8 cellular contexts compared by ENCODE assay signal in the genomic region with DNA sequence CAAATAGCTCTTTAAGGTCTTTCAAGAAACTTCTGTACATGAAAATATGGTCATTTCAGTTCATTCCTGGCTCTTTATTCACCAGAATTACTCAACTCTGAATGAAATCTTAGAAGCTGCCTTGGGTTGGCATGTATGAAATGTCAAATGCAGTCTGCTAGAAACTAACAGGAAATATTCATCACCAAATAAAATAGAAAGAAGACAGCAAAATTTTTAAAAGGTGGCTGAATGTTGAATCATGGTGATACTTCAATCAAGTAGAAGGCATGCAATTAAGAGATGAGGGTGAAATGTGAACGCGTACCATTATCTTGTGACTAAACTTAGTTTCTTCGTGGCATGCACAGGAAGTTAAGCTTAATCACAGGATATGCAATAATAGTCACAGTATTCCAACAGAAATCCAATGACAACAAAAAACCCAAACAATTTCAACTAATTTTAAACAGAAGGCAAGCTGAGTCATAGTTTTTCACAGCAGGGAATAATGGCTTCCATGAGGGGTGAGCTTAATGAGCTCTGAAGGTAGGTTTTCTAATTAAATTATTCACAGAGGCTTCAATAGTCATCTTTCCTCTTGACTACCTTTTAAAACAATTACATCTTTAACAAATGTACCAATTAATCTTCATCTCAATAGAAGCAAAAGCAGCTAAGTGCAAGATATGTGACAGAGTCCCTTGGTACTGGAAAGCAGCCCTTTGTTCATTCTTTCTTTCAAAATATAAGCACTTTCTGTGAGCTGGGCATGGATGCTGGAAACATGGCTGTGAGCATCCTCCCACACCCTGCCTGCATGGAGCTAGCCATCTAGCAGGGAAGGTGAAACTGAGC. TPM values are rescaled to one million over a fixed set of nuclear protein-coding genes. Genes with fewer than 3 reads are reported as not detected.
A peak's percentile ranks its signal among the peaks of the same experiment; 100 is the strongest.
DNase-seq lines count a peak whose midpoint lies in the region; ATAC-seq, FAIRE-seq and TF ChIP-seq lines count a peak whose summit lies in the region.
"Had no signal": no experiment of that assay in that cellular context is flagged by ENCODE, and none has a peak within 500 bp of the region (broad histone marks: within the 10 kb centered on the region; RNA-seq: fewer than 3 reads in every experiment).

No MANE protein-coding gene starts in this region.

- H3K9me2 ChIP-seq in HCT116 (ENCODE audit: insufficient read depth), result no peaks in the 10 kb centered on the region

- intact Hi-C loops in HCT116 (cut with micrococcal nuclease) (no loop called here), sciatic nerve (cut with DNase I) (no loop called here)

- POLR2A ChIA-PET in HCT116 (lab: Charles Lee), result no interaction called here

- TF ChIP-seq CTCF in HCT116 (IDR thresholded peaks at IDR 0.05 in 2 of 3, conservative IDR thresholded peaks at IDR 0.05 in 1 of 3; ENCODE audit: borderline replicate concordance in 1 of 3, insufficient read depth in 1 of 3, low read depth in 2 of 3, low read length in 2 of 3) (no peak), fibroblast of lung (conservative IDR thresholded peaks at IDR 0.05 in 1 of 2, IDR thresholded peaks at IDR 0.05 in 1 of 2; ENCODE audit: low read depth in 1 of 2, low read length in 2 of 2) (no peak)

- peak; percentile 38 for ATAC-seq in HCT116
- no peak for ATAC-seq in sciatic nerve
- ATAC-seq in GM19455 (IDR thresholded peaks at IDR 0.05; ENCODE audit: unreplicated experiment), result no peak

- no peaks in the 10 kb centered on the region for H3K36me3 ChIP-seq in HCT116 (ENCODE audit: control insufficient read depth in 1 of 2, insufficient read depth in 2 of 2, low read length in 2 of 2)
- no peaks in the 10 kb centered on the region for H3K36me3 ChIP-seq in fibroblast of lung (ENCODE audit: control insufficient read depth, insufficient read depth, low read length)
- no peaks in the 10 kb centered on the region for H3K36me3 ChIP-seq in skeletal muscle satellite cell (ENCODE audit: insufficient read depth, low read length)
- H3K36me3 ChIP-seq: vagina had no signal

- H3K9me3 ChIP-seq in HCT116 (ENCODE audit: control insufficient read depth in 1 of 2, insufficient read depth in 1 of 2, low read depth in 1 of 2, low read length in 2 of 2), result no peaks in the 10 kb centered on the region
- H3K9me3 ChIP-seq in fibroblast of lung (ENCODE audit: control insufficient read depth, insufficient read depth, low read depth, low read length), result no peaks in the 10 kb centered on the region
- no peaks in the 10 kb centered on the region for H3K9me3 ChIP-seq in skeletal muscle satellite cell (replicated peaks; ENCODE audit: low read length)
- H3K9me3 ChIP-seq: vagina had no signal

- H3K27me3 ChIP-seq in HCT116 (ENCODE audit: insufficient read depth, low read length) (no peaks in the 10 kb centered on the region), fibroblast of lung (ENCODE audit: control insufficient read depth, insufficient read depth, low read length) (no peaks in the 10 kb centered on the region), skeletal muscle satellite cell (ENCODE audit: control insufficient read depth, insufficient read depth, low read length) (no peaks in the 10 kb centered on the region)
- H3K27me3 ChIP-seq: vagina had no signal

- H3K9ac ChIP-seq in HCT116 (ENCODE audit: low read length) (no peak overlapping the region), fibroblast of lung (ENCODE audit: insufficient read depth, low read length) (peak overlapping the region; percentile 1), skeletal muscle satellite cell (ENCODE audit: low read depth, low read length) (peak overlapping the region; percentile 63)

- no peak for TF ChIP-seq RAD21 in HCT116 (IDR thresholded peaks at IDR 0.05; ENCODE audit: low read depth)

- H3K4me2 ChIP-seq in HCT116 (ENCODE audit: low read length) (peak overlapping the region; percentile 47), fibroblast of lung (ENCODE audit: extremely low read depth, insufficient read depth, low read length) (peak overlapping the region; percentile 69), skeletal muscle satellite cell (ENCODE audit: low read length) (peak overlapping the region; percentile 71)

- CTCF ChIA-PET in HCT116 (lab: Charles Lee), result no interaction called here

- H3K27ac ChIP-seq in HCT116 (ENCODE audit: low read depth, low read length), result peak overlapping the region; percentile 20; the same call in 1 of the 2 replicates
- H3K27ac ChIP-seq in fibroblast of lung (ENCODE audit: insufficient read depth, low read length), result peak overlapping the region; percentile 88
- H3K27ac ChIP-seq: vagina had no signal

- no peaks in the 10 kb centered on the region for H4K20me1 ChIP-seq in HCT116 (ENCODE audit: insufficient read depth)
- no peaks in the 10 kb centered on the region for H4K20me1 ChIP-seq in fibroblast of lung (ENCODE audit: control insufficient read depth, extremely low read depth, insufficient read depth, low read length)

- FAIRE-seq in RCC 7860 (lab: Jason Lieb, UNC), result no peak

- no peak for TF ChIP-seq POLR2A in HCT116 (IDR thresholded peaks at IDR 0.05; ENCODE audit: borderline replicate concordance, extremely low read depth, insufficient read depth, insufficient read length)

- H3K79me2 ChIP-seq in HCT116 (ENCODE audit: insufficient read depth, low read length) (peaks cover 6% of the 10 kb centered on the region; the same call in 1 of the 2 replicates), fibroblast of lung (ENCODE audit: control insufficient read depth, insufficient read depth, low read length) (peaks cover 23% of the 10 kb centered on the region)

- H3K4me1 ChIP-seq in HCT116 (ENCODE audit: control insufficient read depth in 1 of 2, insufficient read depth in 2 of 2, low read length in 2 of 2) (peaks cover 9 to 17% of the 10 kb centered on the region in 2 experiments), fibroblast of lung (ENCODE audit: control insufficient read depth, extremely low read depth, insufficient read depth, low read length) (peaks cover 12% of the 10 kb centered on the region), skeletal muscle satellite cell (ENCODE audit: control insufficient read depth, insufficient read depth, low read length) (peaks cover 30% of the 10 kb centered on the region)

- H2AFZ ChIP-seq in HCT116 (ENCODE audit: low read depth, low read length, poor library complexity, severe bottlenecking) (no peak overlapping the region), fibroblast of lung (ENCODE audit: low read length) (no peak overlapping the region)

- BruUV-seq in HCT116 (replicated peaks; lab: Mats Ljungman, UMichigan), result no TSS peak

- H3K4me3 ChIP-seq in HCT116 (replicated peaks in 1 of 2; ENCODE audit: low read depth in 1 of 2, low read length in 2 of 2), result peak overlapping the region in 1 of 2 experiments; percentile 23; a peak in 2 of 4 replicates
- H3K4me3 ChIP-seq in fibroblast of lung (replicated peaks in 1 of 4; ENCODE audit: control extremely low read depth in 1 of 4, insufficient read depth in 1 of 4, low read depth in 3 of 4, low read length in 4 of 4), result peak overlapping the region in 3 of 4 experiments; percentile 9 to 48 (median 30)
- peak overlapping the region; percentile 43 for H3K4me3 ChIP-seq in skeletal muscle satellite cell (ENCODE audit: low read length)
- H3K4me3 ChIP-seq: vagina had no signal

- RAD21 ChIA-PET in HCT116 (lab: Charles Lee; ENCODE audit: low non-redundant PET in 1 of 2, low total read pairs in 2 of 2, uncharacterized antibody in 2 of 2, unreplicated experiment in 2 of 2), result no interaction called here

- DNase-seq in HCT116 (ENCODE audit: low read depth, low spot score), result peak; percentile 26
- DNase-seq in RCC 7860 (ENCODE audit: low spot score), result peak; percentile 56
- peak; percentile 82 to 89 for DNase-seq in fibroblast of lung (ENCODE audit: low read depth in 2 of 2)
- DNase-seq in GF-D8 (lab: John Stamatoyannopoulos, UW), result no peak
- no peak for DNase-seq in sciatic nerve (ENCODE audit: low spot score)

TF ChIP-seq in HCT116, 20 proteins besides CTCF, POLR2A, EP300 and RAD21 (continues in another document):
- TF ChIP-seq, protein P1, sequence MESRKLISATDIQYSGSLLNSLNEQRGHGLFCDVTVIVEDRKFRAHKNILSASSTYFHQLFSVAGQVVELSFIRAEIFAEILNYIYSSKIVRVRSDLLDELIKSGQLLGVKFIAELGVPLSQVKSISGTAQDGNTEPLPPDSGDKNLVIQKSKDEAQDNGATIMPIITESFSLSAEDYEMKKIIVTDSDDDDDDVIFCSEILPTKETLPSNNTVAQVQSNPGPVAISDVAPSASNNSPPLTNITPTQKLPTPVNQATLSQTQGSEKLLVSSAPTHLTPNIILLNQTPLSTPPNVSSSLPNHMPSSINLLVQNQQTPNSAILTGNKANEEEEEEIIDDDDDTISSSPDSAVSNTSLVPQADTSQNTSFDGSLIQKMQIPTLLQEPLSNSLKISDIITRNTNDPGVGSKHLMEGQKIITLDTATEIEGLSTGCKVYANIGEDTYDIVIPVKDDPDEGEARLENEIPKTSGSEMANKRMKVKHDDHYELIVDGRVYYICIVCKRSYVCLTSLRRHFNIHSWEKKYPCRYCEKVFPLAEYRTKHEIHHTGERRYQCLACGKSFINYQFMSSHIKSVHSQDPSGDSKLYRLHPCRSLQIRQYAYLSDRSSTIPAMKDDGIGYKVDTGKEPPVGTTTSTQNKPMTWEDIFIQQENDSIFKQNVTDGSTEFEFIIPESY (IDR thresholded peaks at IDR 0.05; ENCODE audit: extremely low read depth, insufficient replicate concordance, low read length), result no peak
- TF ChIP-seq TCF7L2 (IDR thresholded peaks at IDR 0.05; ENCODE audit: borderline replicate concordance, extremely low read depth, insufficient read depth, insufficient read length), result no peak
- no peak for TF ChIP-seq CBX3 (IDR thresholded peaks at IDR 0.05; ENCODE audit: low read depth)
- 0 out of 2 replicates have a peak, but pooled peaks have one; percentile 17 for TF ChIP-seq SP1 (IDR thresholded peaks at IDR 0.05; ENCODE audit: low read depth)
- peak; percentile 6; the same call in 1 of the 2 replicates for TF ChIP-seq FOSL1 (IDR thresholded peaks at IDR 0.05; ENCODE audit: low read depth)
- no peak for TF ChIP-seq POLR2AphosphoS5 (IDR thresholded peaks at IDR 0.05; ENCODE audit: low read depth, low read length)
- TF ChIP-seq CEBPB (IDR thresholded peaks at IDR 0.05; ENCODE audit: low read depth), result no peak
- no peak for TF ChIP-seq YY1 (IDR thresholded peaks at IDR 0.05; ENCODE audit: extremely low read depth, insufficient replicate concordance, low read depth, low read length)

RNA-seq across cellular contexts. Expression of a gene that starts 44.5 kb away (rescaled TPM):
- total RNA-seq in HCT116 (2021; ENCODE audit: unreplicated experiment), result 13.6 TPM
- 5.5 and 6.5 TPM in 2 replicates for polyA plus RNA-seq in HCT116 (2012)
- total RNA-seq in fibroblast of lung, result 12.3 and 23.1 TPM in 2 replicates
- polyA plus RNA-seq in fibroblast of lung, result 16.2 and 34.6 TPM in 2 replicates
- polyA plus RNA-seq in fibroblast of lung (2012), result 16.9 and 35.9 TPM in 2 replicates
- polyA minus RNA-seq in fibroblast of lung (ENCODE audit: low replicate concordance), result 53.6 and 79.5 TPM in 2 replicates
- total RNA-seq in skeletal muscle satellite cell (2012; rRNA removed), result 42.8 and 52.9 TPM in 2 replicates
- total RNA-seq in sciatic nerve, result 16.3 TPM

RNA-seq across cellular contexts. Expression of a gene that starts 56.1 kb away (rescaled TPM):
- total RNA-seq in HCT116 (2021; ENCODE audit: unreplicated experiment) (63.6 TPM), fibroblast of lung (75.8 and 98.3 TPM in 2 replicates), sciatic nerve (54.0 TPM)
- polyA plus RNA-seq in HCT116 (2012), result 50.9 and 62.4 TPM in 2 replicates
- 22.3 and 39.7 TPM in 2 replicates for polyA plus RNA-seq in fibroblast of lung
- 48.0 and 64.3 TPM in 2 replicates for polyA plus RNA-seq in fibroblast of lung (2012)
- 31.3 and 44.8 TPM in 2 replicates for polyA minus RNA-seq in fibroblast of lung (ENCODE audit: low replicate concordance)
- 46.5 and 65.9 TPM in 2 replicates for total RNA-seq in skeletal muscle satellite cell (2012; rRNA removed)

Comparison
In these comparisons a context has a peak if more than half of its experiments do, and no peak if none do; other contexts are left out.
1. DNase-seq: peak in HCT116 (single experiment), RCC 7860 (single experiment) and fibroblast of lung (2 of 2); none in GF-D8 (single experiment) and sciatic nerve (single experiment).
2. Peak in every context shown above with its lines, with median percentiles within 50 percentile points of each other: H3K4me2 ChIP-seq.